Comparison of ENCODE assay signal across 18 cellular contexts in genomic region chr14:56918849-56919574, GRCh38.
"Had no signal": no experiment of that assay in that cellular context is flagged by ENCODE, and none has a peak within 500 bp of the region (broad histone marks: within the 10 kb centered on the region; RNA-seq: fewer than 3 reads in every experiment).

No MANE protein-coding gene starts in this region.

- FAIRE-seq: TTC549 had no signal

- H3K4me1 ChIP-seq: left ventricle myocardium inferior, tibial artery had no signal

- DNase-seq: activated CD4-positive, alpha-beta memory T cell treated with anti-CD3 and anti-CD28 coated beads for 36 hours; activated CD4-positive, alpha-beta T cell treated with anti-CD3 and anti-CD28 coated beads for 36 hours; activated naive CD4-positive, alpha-beta T cell treated with Interleukin-2 at 50 U/mL for 16 hours; activated naive CD8-positive, alpha-beta T cell treated with anti-CD3 and anti-CD28 coated beads, Interleukin-2, amount 10 ng/mL, durations not matched to agents 7 days and 5 days; activated T-cell treated with anti-CD3 and anti-CD28 coated beads for 4 hours; amygdala; effector memory CD8-positive, alpha-beta T cell; immature natural killer cell; kidney glomerular epithelial cell; left ventricle myocardium inferior; mammary epithelial cell; occipital lobe; stimulated activated naive CD8-positive, alpha-beta T cell treated with anti-CD3 and anti-CD28 coated beads, Interleukin-15, Interleukin-2, amounts not matched to agents 100 U/mL and 50 U/mL, for 24 hours; substantia nigra; tibial artery had no signal

- H3K27ac ChIP-seq: cardiac muscle cell, left ventricle myocardium inferior, tibial artery had no signal

- H3K36me3 ChIP-seq: cardiac muscle cell, left ventricle myocardium inferior, tibial artery had no signal

- H3K27me3 ChIP-seq: cardiac muscle cell, tibial artery had no signal

- ATAC-seq: activated CD4-positive, alpha-beta T cell treated with anti-CD3 and anti-CD28 coated beads for 36 hours; activated T-helper 17 cell treated with anti-CD3 and anti-CD28 coated beads, Interleukin-2, amount 50 U/mL, for 72 hours; effector memory CD8-positive, alpha-beta T cell; stimulated activated naive CD8-positive, alpha-beta T cell treated with anti-CD3 and anti-CD28 coated beads, Interleukin-15, Interleukin-2, amounts not matched to agents 100 U/mL and 50 U/mL, for 24 hours had no signal

- H3K4me3 ChIP-seq: cardiac muscle cell, left ventricle myocardium inferior, tibial artery had no signal
